27 cellular contexts compared by ENCODE assay signal in the genomic region with DNA sequence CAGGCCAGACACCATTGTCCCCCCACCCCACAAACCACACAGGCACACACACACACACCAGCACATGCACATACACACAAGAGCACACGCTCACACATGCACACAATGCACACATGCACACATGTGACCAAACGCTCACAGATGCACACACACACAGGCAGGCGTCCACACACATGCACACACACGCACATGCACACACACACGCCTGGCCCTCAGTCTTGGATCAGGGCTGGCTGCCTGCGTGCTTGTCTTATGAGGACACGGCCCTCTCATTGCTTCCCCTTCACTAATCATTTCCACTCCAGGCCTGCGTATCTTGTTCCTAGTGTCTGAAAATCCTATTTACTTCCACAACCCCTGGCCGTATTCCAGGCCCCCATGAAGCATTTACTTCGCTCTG.
DNase-seq lines count a peak whose midpoint lies in the region; ATAC-seq and TF ChIP-seq lines count a peak whose summit lies in the region.
"Had no signal": no experiment of that assay in that cellular context is flagged by ENCODE, and none has a peak within 500 bp of the region (broad histone marks: within the 10 kb centered on the region; RNA-seq: fewer than 3 reads in every experiment).

No MANE protein-coding gene starts in this region.

- H3K4me1 ChIP-seq in heart right ventricle (no peaks in the 10 kb centered on the region), testis (no peaks in the 10 kb centered on the region), foreskin keratinocyte (no peaks in the 10 kb centered on the region)
- H3K4me1 ChIP-seq: ascending aorta, Caco-2 had no signal

- H3K4me3 ChIP-seq in heart right ventricle (no peak overlapping the region), testis (no peak overlapping the region)
- H3K4me3 ChIP-seq: ascending aorta, BLaER1, dorsolateral prefrontal cortex, smooth muscle cell, thoracic aorta had no signal

- peaks cover 4 to 57% (median 29%) of the 10 kb centered on the region in 7 donors for H3K27me3 ChIP-seq in heart right ventricle
- H3K27me3 ChIP-seq in testis: no peaks in the 10 kb centered on the region
- no peaks in the 10 kb centered on the region for H3K27me3 ChIP-seq in foreskin keratinocyte
- H3K27me3 ChIP-seq: ascending aorta, BLaER1 had no signal

- TF ChIP-seq CTCF in heart right ventricle (IDR thresholded peaks at IDR 0.05) (no peak), chondrocyte (IDR thresholded peaks at IDR 0.05) (no peak), testis (IDR thresholded peaks at IDR 0.05) (no peak), foreskin keratinocyte (conservative IDR thresholded peaks at IDR 0.05) (no peak)

- no peak for TF ChIP-seq POLR2A in testis (IDR thresholded peaks at IDR 0.05)

- peaks cover 25% of the 10 kb centered on the region for H3K27me3 Mint-ChIP-seq in chondrocyte (ENCODE audit: low read depth)
- H3K27me3 Mint-ChIP-seq: activated CD4-positive, alpha-beta T cell treated with anti-CD3 and anti-CD28 coated beads, Interleukin-2, amount 10 ng/mL, durations not matched to agents 7 days and 5 days; activated CD8-positive, alpha-beta memory T cell treated with anti-CD3 and anti-CD28 coated beads, Interleukin-2, amount 10 ng/mL, durations not matched to agents 7 days and 5 days had no signal

- H3K27ac Mint-ChIP-seq in chondrocyte (ENCODE audit: unreplicated experiment): no peak overlapping the region
- H3K27ac Mint-ChIP-seq: activated CD4-positive, alpha-beta T cell treated with anti-CD3 and anti-CD28 coated beads, Interleukin-2, amount 10 ng/mL, durations not matched to agents 7 days and 5 days; activated CD8-positive, alpha-beta memory T cell treated with anti-CD3 and anti-CD28 coated beads, Interleukin-2, amount 10 ng/mL, durations not matched to agents 7 days and 5 days; activated naive CD8-positive, alpha-beta T cell; activated T-helper 1 cell treated with anti-CD3 and anti-CD28 coated beads, Interleukin-12 subunit alpha, Interleukin-12 subunit beta, Interleukin-2, Interleukin-4 antibody, amounts not matched to agents 30 ng/mL and 10 ng/mL and 1 ng/mL, durations not matched to agents 14 hours and 24 hours and 36 hours; stimulated activated naive B cell treated with anti-CD40 and anti-IgM and Interleukin-4, amounts not matched to agents 10 μg/mL and 1 μg/mL and 100 μg/mL, for 72 hours; T-helper 1 cell treated with Interleukin-12 subunit alpha and Interleukin-12 subunit beta and Interleukin-4 antibody, amounts not matched to agents 30 μg/mL and 1 μg/mL, for 36 hours had no signal

- WGBS in heart right ventricle, 2 donors: 53 to 64% methylated on average over 10 of the region's 10 CpGs
- WGBS in testis, 2 donors: 62 to 72% methylated on average over 6 to 10 of the region's 10 CpGs

- H3K36me3 ChIP-seq in heart right ventricle (no peaks in the 10 kb centered on the region), testis (ENCODE audit: low read depth, missing control alignments) (no peaks in the 10 kb centered on the region)
- H3K36me3 ChIP-seq: ascending aorta, BLaER1, neutrophil, thoracic aorta had no signal

- H3K9me3 ChIP-seq in heart right ventricle (no peaks in the 10 kb centered on the region), testis (no peaks in the 10 kb centered on the region)
- H3K9me3 ChIP-seq: ascending aorta, BLaER1, Caco-2, neutrophil, thoracic aorta had no signal

- no peaks in the 10 kb centered on the region for H3K9me3 Mint-ChIP-seq in chondrocyte (ENCODE audit: low read depth)
- H3K9me3 Mint-ChIP-seq: activated CD4-positive, alpha-beta T cell treated with anti-CD3 and anti-CD28 coated beads, Interleukin-2, amount 10 ng/mL, durations not matched to agents 7 days and 5 days; activated T-helper 1 cell treated with anti-CD3 and anti-CD28 coated beads, Interleukin-12 subunit alpha, Interleukin-12 subunit beta, Interleukin-2, Interleukin-4 antibody, amounts not matched to agents 30 ng/mL and 10 ng/mL and 1 ng/mL, durations not matched to agents 14 hours and 24 hours and 36 hours; stimulated activated naive B cell treated with anti-CD40 and anti-IgM and Interleukin-4, amounts not matched to agents 10 μg/mL and 1 μg/mL and 100 μg/mL, for 72 hours; T-helper 1 cell treated with Interleukin-12 subunit alpha and Interleukin-12 subunit beta and Interleukin-4 antibody, amounts not matched to agents 30 μg/mL and 1 μg/mL, for 36 hours had no signal

- ATAC-seq in left cardiac atrium (no peak), heart right ventricle (no peak), foreskin keratinocyte (no peak)
- ATAC-seq: activated CD8-positive, alpha-beta memory T cell treated with anti-CD3 and anti-CD28 coated beads, Interleukin-2, amount 10 ng/mL, durations not matched to agents 7 days and 5 days; stimulated activated naive B cell treated with anti-CD40 and anti-IgM and Interleukin-4, amounts not matched to agents 10 μg/mL and 1 μg/mL and 100 μg/mL, for 72 hours had no signal

- DNase-seq in left cardiac atrium (peak; percentile 61), heart right ventricle (no peak), NCI-H2171 treated with DMSO at 0.1 percent for 48 hours (lab: John Stamatoyannopoulos, UW) (peak; percentile 91), chondrocyte (ENCODE audit: low spot score) (peak; percentile 73), testis (peak; percentile 33), NCI-H226 (no peak), foreskin keratinocyte (no peak), globus pallidus (ENCODE audit: low spot score) (no peak)
- DNase-seq: activated CD4-positive, alpha-beta T cell treated with anti-CD3 and anti-CD28 coated beads, Interleukin-2, amount 10 ng/mL, durations not matched to agents 7 days and 5 days; activated CD8-positive, alpha-beta memory T cell treated with anti-CD3 and anti-CD28 coated beads, Interleukin-2, amount 10 ng/mL, durations not matched to agents 7 days and 5 days; Caco-2; central memory CD4-positive, alpha-beta T cell; dorsolateral prefrontal cortex; Kasumi-1; mesenchymal stem cell; NCI-H187; stimulated activated CD4-positive, alpha-beta T cell treated with anti-CD3 and anti-CD28 coated beads, Interleukin-4, amount 100 ng/mL, for 1 hour; stimulated activated naive B cell treated with anti-CD40 and anti-IgM and Interleukin-4, amounts not matched to agents 10 μg/mL and 1 μg/mL and 100 μg/mL, for 72 hours had no signal

- no peaks in the 10 kb centered on the region for H3K36me3 Mint-ChIP-seq in chondrocyte (ENCODE audit: low read depth)
- H3K36me3 Mint-ChIP-seq: activated CD8-positive, alpha-beta memory T cell treated with anti-CD3 and anti-CD28 coated beads, Interleukin-2, amount 10 ng/mL, durations not matched to agents 7 days and 5 days; activated naive CD8-positive, alpha-beta T cell; stimulated activated naive B cell treated with anti-CD40 and anti-IgM and Interleukin-4, amounts not matched to agents 10 μg/mL and 1 μg/mL and 100 μg/mL, for 72 hours had no signal

- intact Hi-C loops in left cardiac atrium (cut with DNase I) (no loop called here), heart right ventricle (cut with DNase I) (no loop called here), testis (cut with DNase I; ENCODE audit: low total_unique reads) (no loop called here)

- H3K4me1 Mint-ChIP-seq in chondrocyte (ENCODE audit: low read depth): no peaks in the 10 kb centered on the region
- H3K4me1 Mint-ChIP-seq: activated CD4-positive, alpha-beta T cell treated with anti-CD3 and anti-CD28 coated beads, Interleukin-2, amount 10 ng/mL, durations not matched to agents 7 days and 5 days; activated CD8-positive, alpha-beta memory T cell treated with anti-CD3 and anti-CD28 coated beads, Interleukin-2, amount 10 ng/mL, durations not matched to agents 7 days and 5 days; stimulated activated naive B cell treated with anti-CD40 and anti-IgM and Interleukin-4, amounts not matched to agents 10 μg/mL and 1 μg/mL and 100 μg/mL, for 72 hours had no signal

- H3K27ac ChIP-seq in heart right ventricle: no peak overlapping the region
- H3K27ac ChIP-seq in testis: no peak overlapping the region
- no peak overlapping the region for H3K27ac ChIP-seq in foreskin keratinocyte
- H3K27ac ChIP-seq: ascending aorta, BLaER1, dorsolateral prefrontal cortex, HL-60, neutrophil, thoracic aorta had no signal

- H3K4me3 Mint-ChIP-seq in chondrocyte (ENCODE audit: unreplicated experiment): no peak overlapping the region
- H3K4me3 Mint-ChIP-seq: activated CD4-positive, alpha-beta T cell treated with anti-CD3 and anti-CD28 coated beads, Interleukin-2, amount 10 ng/mL, durations not matched to agents 7 days and 5 days; activated CD8-positive, alpha-beta memory T cell treated with anti-CD3 and anti-CD28 coated beads, Interleukin-2, amount 10 ng/mL, durations not matched to agents 7 days and 5 days; activated naive CD8-positive, alpha-beta T cell; activated T-helper 1 cell treated with anti-CD3 and anti-CD28 coated beads, Interleukin-12 subunit alpha, Interleukin-12 subunit beta, Interleukin-2, Interleukin-4 antibody, amounts not matched to agents 30 ng/mL and 10 ng/mL and 1 ng/mL, durations not matched to agents 14 hours and 24 hours and 36 hours; stimulated activated naive B cell treated with anti-CD40 and anti-IgM and Interleukin-4, amounts not matched to agents 10 μg/mL and 1 μg/mL and 100 μg/mL, for 72 hours; T-helper 1 cell treated with Interleukin-12 subunit alpha and Interleukin-12 subunit beta and Interleukin-4 antibody, amounts not matched to agents 30 μg/mL and 1 μg/mL, for 36 hours had no signal

Comparison
In these comparisons a context has a peak if more than half of its experiments do, and no peak if none do; other contexts are left out.
1. DNase-seq: peak in left cardiac atrium (single experiment), NCI-H2171 treated with DMSO at 0.1 percent for 48 hours (single experiment), chondrocyte (single experiment) and testis (single experiment); none in heart right ventricle (0 of 2), NCI-H226 (single experiment), foreskin keratinocyte (0 of 2) and globus pallidus (single experiment).